Comparison of ENCODE assay signal across 8 cellular contexts in the genomic region with DNA sequence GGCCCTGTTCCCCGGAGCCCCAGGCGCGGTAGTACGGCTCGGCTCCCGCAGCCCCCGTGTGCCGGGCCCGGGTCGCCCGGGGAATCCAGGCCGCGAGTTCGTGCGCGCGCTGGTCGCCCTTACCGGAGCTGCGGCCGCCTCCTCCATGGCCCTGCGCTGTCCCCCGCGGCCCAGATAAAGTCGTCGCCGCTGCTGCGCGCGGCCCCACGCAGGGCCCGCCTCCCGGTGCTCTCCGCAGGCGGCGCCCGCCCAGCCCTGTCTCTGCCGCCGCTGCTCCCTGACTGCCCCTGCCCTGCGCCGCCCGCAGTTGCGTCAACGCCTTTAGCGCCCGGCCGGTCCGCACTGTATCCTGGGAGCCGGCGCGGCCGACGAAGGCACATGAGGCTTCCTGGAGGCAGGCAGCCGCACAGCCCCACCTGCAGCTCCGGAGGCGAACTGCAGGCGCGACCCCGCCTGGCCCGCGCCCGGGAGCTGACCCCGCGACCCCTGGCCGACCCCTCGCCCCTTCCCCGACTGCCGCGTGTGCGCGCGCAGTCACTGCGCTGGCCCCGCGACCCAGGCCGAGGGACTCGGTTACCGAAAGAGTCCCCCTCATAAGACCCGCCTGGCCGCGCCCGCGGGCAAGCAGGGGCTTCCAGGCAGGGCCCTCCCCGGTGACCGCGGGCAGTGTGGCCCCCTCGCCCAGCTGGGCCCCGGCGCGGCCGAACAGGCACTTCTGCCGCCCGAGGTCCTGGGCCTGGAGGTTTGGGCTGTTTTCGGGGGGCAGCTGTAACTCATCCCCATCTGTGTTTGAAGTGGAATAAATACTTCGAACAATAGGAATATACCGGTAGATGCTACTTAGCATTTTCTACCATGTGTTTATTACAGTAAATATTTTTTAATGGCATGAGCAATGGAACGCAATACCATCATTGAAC.
DNase-seq lines count a peak whose midpoint lies in the region; TF ChIP-seq lines count a peak whose summit lies in the region.

No MANE protein-coding gene starts in this region.

- H3K27me3 Mint-ChIP-seq in H9 (ENCODE audit: low read depth), result peaks cover 10% of the 10 kb centered on the region
- H3K27me3 Mint-ChIP-seq in neural progenitor cell (ENCODE audit: insufficient read depth, low read depth), result peaks cover 4% of the 10 kb centered on the region

- no CpG with 5 or more reads among the region's 97 CpGs for WGBS in H9 (ENCODE audit: extremely low coverage, insufficient read length, low lambda C conversion rate)

- H2BK12ac ChIP-seq in H9 (ENCODE audit: insufficient read length, low read depth, low read length), result no peak overlapping the region

- DNase-seq in GDM1 (lab: John Stamatoyannopoulos, UW), result peak; percentile 88
- peak; percentile 95 for DNase-seq in H9
- DNase-seq in M059J (ENCODE audit: low read depth), result peak; percentile 92
- peak; percentile 93 for DNase-seq in activated gamma-delta T cell (lab: John Stamatoyannopoulos, UW)
- DNase-seq in foreskin fibroblast, result peak; percentile 93 to 98
- DNase-seq in neural progenitor cell (ENCODE audit: low spot score), result peak; percentile 97

- H3K9me3 Mint-ChIP-seq in H9, result no peaks in the 10 kb centered on the region
- H3K9me3 Mint-ChIP-seq in neural progenitor cell, result no peaks in the 10 kb centered on the region

- no peak overlapping the region for H3K14ac ChIP-seq in H9 (ENCODE audit: insufficient read depth, low read length)

- no peaks in the 10 kb centered on the region for H3K9me3 ChIP-seq in H9 (ENCODE audit: control insufficient read depth, low read depth, low read length)
- no peaks in the 10 kb centered on the region for H3K9me3 ChIP-seq in neural progenitor cell (ENCODE audit: low read depth)
- no peaks in the 10 kb centered on the region for H3K9me3 ChIP-seq in stomach smooth muscle (ENCODE audit: control insufficient read depth in 2 of 2, low read length in 2 of 2)

- peaks cover 10% of the 10 kb centered on the region; the same call in 1 of the 2 replicates for H3K79me2 ChIP-seq in H9 (ENCODE audit: insufficient read depth, low read length)
- peaks cover 29% of the 10 kb centered on the region for H3K79me2 ChIP-seq in neural progenitor cell (ENCODE audit: low read depth)

- no peak overlapping the region for H3K18ac ChIP-seq in H9 (ENCODE audit: insufficient read length, low read depth, low read length)

- H3K79me1 ChIP-seq in H9 (ENCODE audit: insufficient read depth, low read depth, low read length, poor library complexity, severe bottlenecking), result peaks cover 8% of the 10 kb centered on the region

- H4K20me1 ChIP-seq in H9 (ENCODE audit: control insufficient read depth, insufficient read depth, insufficient read length), result no peaks in the 10 kb centered on the region
- H4K20me1 ChIP-seq in neural progenitor cell (ENCODE audit: low read depth), result peaks cover 32% of the 10 kb centered on the region

- no peaks in the 10 kb centered on the region for H3F3A ChIP-seq in neural progenitor cell (ENCODE audit: low read depth)

- no peak overlapping the region for H2BK15ac ChIP-seq in H9 (ENCODE audit: low read depth, low read length)

- H3K4me3 Mint-ChIP-seq in H9 (peak overlapping the region; percentile 80 to 90), neural progenitor cell (peak overlapping the region; percentile 92)

- TF ChIP-seq CTCF in H9 (conservative IDR thresholded peaks at IDR 0.05) (peak; percentile 88), foreskin fibroblast (IDR thresholded peaks at IDR 0.05; ENCODE audit: low read depth, low read length) (peak; percentile 63), neural progenitor cell (IDR thresholded peaks at IDR 0.05) (peak; percentile 78)

- H2AK5ac ChIP-seq in H9 (ENCODE audit: insufficient read length, low read length), result no peak overlapping the region

- H3K36me3 ChIP-seq in neural progenitor cell, result no peaks in the 10 kb centered on the region
- H3K36me3 ChIP-seq in stomach smooth muscle (ENCODE audit: control insufficient read depth in 2 of 2, insufficient read depth in 2 of 2, low read length in 2 of 2), result peaks cover 11 to 13% of the 10 kb centered on the region in 2 donors

- H3K36me3 Mint-ChIP-seq in H9 (ENCODE audit: insufficient read depth in 1 of 3, low read depth in 3 of 3), result peaks cover 10 to 26% (median 19%) of the 10 kb centered on the region in 3 experiments; a peak in 6 of 7 replicates
- H3K36me3 Mint-ChIP-seq in neural progenitor cell, result peaks cover 8% of the 10 kb centered on the region

- H3T11ph ChIP-seq in H9 (ENCODE audit: low read length), result no peak overlapping the region

- H3K9ac ChIP-seq in H9 (ENCODE audit: extremely low read depth, insufficient read length, low read length), result peak overlapping the region; percentile 20
- peak overlapping the region; percentile 88 for H3K9ac ChIP-seq in neural progenitor cell
- peak overlapping the region; percentile 85 for H3K9ac ChIP-seq in stomach smooth muscle (ENCODE audit: low read length in 2 of 2)

- peaks cover 4% of the 10 kb centered on the region for H3K23me2 ChIP-seq in H9 (ENCODE audit: insufficient read length, low read depth, low read length, poor library complexity, severe bottlenecking)

- peak; percentile 88 for TF ChIP-seq POLR2A in Raji (IDR thresholded peaks at IDR 0.05; ENCODE audit: insufficient read depth, low read depth, low read length)

- H3K4me1 ChIP-seq in H9 (ENCODE audit: insufficient read depth, low read length) (no peaks in the 10 kb centered on the region), neural progenitor cell (no peaks in the 10 kb centered on the region), stomach smooth muscle (ENCODE audit: control insufficient read depth, insufficient read depth, low read length) (peaks cover 15% of the 10 kb centered on the region)

- H3K27ac ChIP-seq in H9 (ENCODE audit: insufficient read length, low read depth, low read length) (no peak overlapping the region), neural progenitor cell (no peak overlapping the region), stomach smooth muscle (ENCODE audit: low read length) (peak overlapping the region; percentile 86)

- H4K8ac ChIP-seq in H9 (replicated peaks; ENCODE audit: insufficient read length, low read depth, low read length), result no peak overlapping the region

- H3K4me1 Mint-ChIP-seq in H9, result peaks cover 18% of the 10 kb centered on the region in 2 experiments
- H3K4me1 Mint-ChIP-seq in neural progenitor cell, result peaks cover 21% of the 10 kb centered on the region

- no peak overlapping the region for H2BK20ac ChIP-seq in H9 (ENCODE audit: low read depth, low read length, poor library complexity, severe bottlenecking)

- no peak overlapping the region for H3K56ac ChIP-seq in H9 (ENCODE audit: insufficient read length, low read depth, low read length)

- no peak overlapping the region for H2BK5ac ChIP-seq in H9 (ENCODE audit: insufficient read length, low read length)

- H3K23ac ChIP-seq in H9 (ENCODE audit: insufficient read length, low read depth, low read length), result no peak overlapping the region

- H3K4me3 ChIP-seq in foreskin fibroblast (ENCODE audit: low read depth in 1 of 2, low read length in 2 of 2) (peak overlapping the region; percentile 64 to 95), neural progenitor cell (peak overlapping the region; percentile 96), stomach smooth muscle (ENCODE audit: low read length in 2 of 2) (peak overlapping the region; percentile 86)

- H3K27me3 ChIP-seq in H9 (ENCODE audit: insufficient read depth, low read length), result no peaks in the 10 kb centered on the region
- H3K27me3 ChIP-seq in neural progenitor cell, result peaks cover 27% of the 10 kb centered on the region
- no peaks in the 10 kb centered on the region for H3K27me3 ChIP-seq in stomach smooth muscle (ENCODE audit: control insufficient read depth in 1 of 2, insufficient read depth in 2 of 2, low read length in 2 of 2)

- no peak overlapping the region for H4K5ac ChIP-seq in H9 (ENCODE audit: insufficient read length, low read depth, low read length)

- H2BK120ac ChIP-seq in H9 (ENCODE audit: low read depth, low read length, poor library complexity, severe bottlenecking), result no peak overlapping the region

- H3K4me2 ChIP-seq in H9 (ENCODE audit: insufficient read depth, insufficient read length, low read length) (peak overlapping the region; percentile 36), neural progenitor cell (peak overlapping the region; percentile 84)

- H3K27ac Mint-ChIP-seq in H9, result no peak overlapping the region
- H3K27ac Mint-ChIP-seq in neural progenitor cell, result no peak overlapping the region

- H3K4ac ChIP-seq in H9 (ENCODE audit: low read depth, low read length), result no peak overlapping the region

- no peak overlapping the region for H4K91ac ChIP-seq in H9 (ENCODE audit: insufficient read length, low read depth, low read length)

- H2AFZ ChIP-seq in H9 (ENCODE audit: low read length), result no peak overlapping the region
- H2AFZ ChIP-seq in neural progenitor cell (replicated peaks), result peak overlapping the region; percentile 87

Comparison
In these comparisons a context has a peak if more than half of its experiments do, and no peak if none do; other contexts are left out.
1. H3K9ac ChIP-seq: peak in every context shown above with its lines; median percentile 88 in neural progenitor cell; 85 in stomach smooth muscle; 20 in H9.